ENCODE assay signal across 8 cellular contexts in genomic region chr7:17401806-17402627, GRCh38.
DNase-seq lines count a peak whose midpoint lies in the region; ATAC-seq and TF ChIP-seq lines count a peak whose summit lies in the region.

No MANE protein-coding gene starts in this region.

- CTCF ChIA-PET in activated CD4-positive, alpha-beta T cell treated with anti-CD3 and anti-CD28 coated beads for 36 hours (lab: Charles Lee), result interaction anchor here (0.7 to 1.7 kb wide), 4 partner anchors 40 to 253 kb away, joined by 3 to 4 read pairs (median 3); no protein-coding TSS in a partner anchor
- CTCF ChIA-PET in IMR-90 (lab: Yijun Ruan, JAX), result no interaction called here

- no peaks in the 10 kb centered on the region for H3K36me3 Mint-ChIP-seq in activated CD4-positive, alpha-beta T cell treated with anti-CD3 and anti-CD28 coated beads for 36 hours (ENCODE audit: low read depth)
- H3K36me3 Mint-ChIP-seq in naive B cell, result no peaks in the 10 kb centered on the region

- H3K4me3 ChIP-seq in IMR-90 (ENCODE audit: insufficient read depth, low read depth, low read length) (no peak overlapping the region), Peyer's patch (no peak overlapping the region)

- no peak overlapping the region for H3K18ac ChIP-seq in IMR-90 (ENCODE audit: low read depth, low read length)

- no peak overlapping the region for H2AFZ ChIP-seq in IMR-90 (replicated peaks; ENCODE audit: low read length, poor library complexity)

- H2AK5ac ChIP-seq in IMR-90 (ENCODE audit: low read depth, low read length), result no peak overlapping the region

- H2BK20ac ChIP-seq in IMR-90 (ENCODE audit: low read depth, low read length), result no peak overlapping the region

- H3K9me3 ChIP-seq in IMR-90 (ENCODE audit: control insufficient read depth, insufficient read depth, low read length), result no peaks in the 10 kb centered on the region
- no peaks in the 10 kb centered on the region for H3K9me3 ChIP-seq in Peyer's patch

- intact Hi-C loops in activated CD4-positive, alpha-beta T cell treated with anti-CD3 and anti-CD28 coated beads for 36 hours (cut with DNase I, micrococcal nuclease), result loop anchor here (1.0 to 5.0 kb wide), 5 partner anchors 37 to 263 kb away; no protein-coding TSS in a partner anchor
- intact Hi-C loops in IMR-90 (cut with micrococcal nuclease) (no loop called here), sciatic nerve (cut with DNase I) (no loop called here)

- H3K27me3 ChIP-seq in IMR-90 (ENCODE audit: control insufficient read depth, insufficient read depth, low read length), result no peaks in the 10 kb centered on the region
- no peaks in the 10 kb centered on the region for H3K27me3 ChIP-seq in Peyer's patch

- no peaks in the 10 kb centered on the region for H4K20me1 ChIP-seq in IMR-90 (ENCODE audit: insufficient read depth, low read length)

- no TSS peak for BruUV-seq in IMR-90 (replicated peaks; lab: Mats Ljungman, UMichigan)

- no peak overlapping the region for H3K56ac ChIP-seq in IMR-90 (ENCODE audit: extremely low read depth, insufficient read depth, low read length)

- no CpG with 5 or more reads among the region's 6 CpGs for WGBS in IMR-90 (ENCODE audit: extremely low coverage in 2 of 2, insufficient read length in 1 of 2), 2 experiments

- no peak overlapping the region for H4K91ac ChIP-seq in IMR-90 (ENCODE audit: insufficient read depth, low read depth, low read length)

- peak overlapping the region; percentile 17 for H3K4me3 Mint-ChIP-seq in activated CD4-positive, alpha-beta T cell treated with anti-CD3 and anti-CD28 coated beads for 36 hours
- H3K4me3 Mint-ChIP-seq in naive B cell, result peak overlapping the region in 7 of 8 donors; percentile 41 to 74 (median 53)

- dilution Hi-C loops in IMR-90 (cut with HindIII; ENCODE audit: low sequenced_read_pairs, unreplicated experiment), result no loop called here

- no peaks in the 10 kb centered on the region for H3K79me1 ChIP-seq in IMR-90 (ENCODE audit: low read depth in 1 of 2, low read length in 2 of 2)

- POLR2A ChIA-PET in activated CD4-positive, alpha-beta T cell treated with anti-CD3 and anti-CD28 coated beads for 36 hours (lab: Charles Lee), result interaction anchor here (0.9 to 1.2 kb wide), 2 partner anchors 90 to 242 kb away, joined by 3 read pairs; no protein-coding TSS in a partner anchor
- POLR2A ChIA-PET in IMR-90 (lab: Charles Lee; ENCODE audit: unreplicated experiment), result no interaction called here

- H3K27ac ChIP-seq in IMR-90 (ENCODE audit: insufficient read depth, low read length), result no peak overlapping the region
- H3K27ac ChIP-seq in Peyer's patch, result no peak overlapping the region

- H4K8ac ChIP-seq in IMR-90 (ENCODE audit: low read depth in 2 of 2, low read length in 2 of 2), result no peak overlapping the region

- TF ChIP-seq CTCF in IMR-90 (conservative IDR thresholded peaks at IDR 0.05; ENCODE audit: low read depth, low read length), result no peak
- no peak for TF ChIP-seq CTCF in Peyer's patch (IDR thresholded peaks at IDR 0.05)

- H2BK120ac ChIP-seq in IMR-90 (ENCODE audit: low read depth, low read length), result no peak overlapping the region

- no peak for TF ChIP-seq RAD21 in IMR-90 (IDR thresholded peaks at IDR 0.05; ENCODE audit: low read length)

- H3K36me3 ChIP-seq in IMR-90 (ENCODE audit: control insufficient read depth, insufficient read depth, low read length) (no peaks in the 10 kb centered on the region), Peyer's patch (no peaks in the 10 kb centered on the region)

- no peak overlapping the region for H3K9ac ChIP-seq in IMR-90 (ENCODE audit: low read depth, low read length)

- no peak overlapping the region for H3K4me2 ChIP-seq in IMR-90 (ENCODE audit: low read depth, low read length)

- ATAC-seq in activated CD4-positive, alpha-beta T cell treated with anti-CD3 and anti-CD28 coated beads for 36 hours, result peak; percentile 82
- ATAC-seq in GM21825 (IDR thresholded peaks at IDR 0.05; ENCODE audit: unreplicated experiment) (peak; percentile 72), IMR-90 (ENCODE audit: low read depth) (no peak), naive B cell (ENCODE audit: low read depth in 2 of 2) (peak; percentile 27 to 32), sciatic nerve (no peak)

- H3K4ac ChIP-seq in IMR-90 (ENCODE audit: low read depth, low read length), result no peak overlapping the region

- TF ChIP-seq POLR2A in IMR-90 (IDR thresholded peaks at IDR 0.05; ENCODE audit: low read depth, low read length) (no peak), Peyer's patch (IDR thresholded peaks at IDR 0.05) (no peak)

- peak; percentile 29 for DNase-seq in activated CD4-positive, alpha-beta T cell treated with anti-CD3 and anti-CD28 coated beads for 36 hours
- no peak for DNase-seq in activated CD4-positive, alpha-beta T cell treated with anti-CD3 and anti-CD28 coated beads, Interleukin-2, amount 50 U/mL, for 4 hours
- DNase-seq in IMR-90 (no peak), naive B cell (no peak), T-helper 9 cell (no peak), Peyer's patch (no peak), sciatic nerve (ENCODE audit: low spot score) (no peak)

- H3K23ac ChIP-seq in IMR-90 (ENCODE audit: low read depth, low read length), result no peak overlapping the region

- no peak overlapping the region for H2BK5ac ChIP-seq in IMR-90 (ENCODE audit: low read depth, low read length, poor library complexity, severe bottlenecking)

- no peak overlapping the region for H3K14ac ChIP-seq in IMR-90 (replicated peaks; ENCODE audit: low read depth, low read length)

- H3K27ac Mint-ChIP-seq in activated CD4-positive, alpha-beta T cell treated with anti-CD3 and anti-CD28 coated beads for 36 hours, result peak overlapping the region; percentile 83
- peak overlapping the region in 4 of 6 donors; percentile 52 to 88 (median 60) for H3K27ac Mint-ChIP-seq in naive B cell

- H4K5ac ChIP-seq in IMR-90 (ENCODE audit: low read depth, low read length), result no peak overlapping the region

- peaks cover 26% of the 10 kb centered on the region for H3K4me1 Mint-ChIP-seq in activated CD4-positive, alpha-beta T cell treated with anti-CD3 and anti-CD28 coated beads for 36 hours
- H3K4me1 Mint-ChIP-seq in naive B cell, result peaks cover 14 to 19% (median 17%) of the 10 kb centered on the region in 3 donors

- H3K27me3 Mint-ChIP-seq in activated CD4-positive, alpha-beta T cell treated with anti-CD3 and anti-CD28 coated beads for 36 hours, result peaks cover 5% of the 10 kb centered on the region
- no peaks in the 10 kb centered on the region for H3K27me3 Mint-ChIP-seq in naive B cell

- no peak overlapping the region for H2AK9ac ChIP-seq in IMR-90 (replicated peaks; ENCODE audit: low read depth, low read length, poor library complexity)

- in situ Hi-C loops in IMR-90 (cut with MboI; ENCODE audit: low sequenced_read_pairs), result no loop called here

- peaks cover 10% of the 10 kb centered on the region for H3K4me1 ChIP-seq in IMR-90 (ENCODE audit: control insufficient read depth, insufficient read depth, low read length)
- H3K4me1 ChIP-seq in Peyer's patch, result no peaks in the 10 kb centered on the region

- 0 out of 3 replicates have a peak overlapping the region, but pooled peaks have one; percentile 64 for H2BK15ac ChIP-seq in IMR-90 (ENCODE audit: low read depth, low read length)

- H3K9me3 Mint-ChIP-seq in activated CD4-positive, alpha-beta T cell treated with anti-CD3 and anti-CD28 coated beads for 36 hours (ENCODE audit: low read depth), result no peaks in the 10 kb centered on the region
- H3K9me3 Mint-ChIP-seq in naive B cell, result no peaks in the 10 kb centered on the region

- H3K9me1 ChIP-seq in IMR-90 (ENCODE audit: insufficient read depth, low read length), result no peaks in the 10 kb centered on the region

TF ChIP-seq in IMR-90, 13 proteins besides CTCF, POLR2A, EP300 and RAD21:
- TF ChIP-seq MXI1 (IDR thresholded peaks at IDR 0.05; ENCODE audit: borderline replicate concordance, low read depth, low read length) (no peak), ELK1 (IDR thresholded peaks at IDR 0.05; ENCODE audit: borderline replicate concordance, low read depth, low read length) (no peak), BHLHE40 (IDR thresholded peaks at IDR 0.05; ENCODE audit: low read depth, low read length) (no peak), MAZ (IDR thresholded peaks at IDR 0.05; ENCODE audit: borderline replicate concordance, low read depth, low read length) (no peak), MAFK (IDR thresholded peaks at IDR 0.05; ENCODE audit: low read depth, low read length) (no peak), CHD1 (IDR thresholded peaks at IDR 0.05; ENCODE audit: low read depth, low read length) (no peak), RCOR1 (IDR thresholded peaks at IDR 0.05; ENCODE audit: insufficient replicate concordance, low read length) (no peak), NFE2L2 (IDR thresholded peaks at IDR 0.05; ENCODE audit: low read depth, low read length) (no peak)

Comparison
In these comparisons a context has a peak if more than half of its experiments do, and no peak if none do; other contexts are left out.
1. ATAC-seq: peak in activated CD4-positive, alpha-beta T cell treated with anti-CD3 and anti-CD28 coated beads for 36 hours (single experiment), GM21825 (single experiment) and naive B cell (2 of 2); none in IMR-90 (single experiment) and sciatic nerve (single experiment).
2. intact Hi-C loops: an anchor here in activated CD4-positive, alpha-beta T cell treated with anti-CD3 and anti-CD28 coated beads for 36 hours (1.0 to 5.0 kb wide); none called in IMR-90 and sciatic nerve.